ENCODE assay signal across 35 cellular contexts in the genomic region with DNA sequence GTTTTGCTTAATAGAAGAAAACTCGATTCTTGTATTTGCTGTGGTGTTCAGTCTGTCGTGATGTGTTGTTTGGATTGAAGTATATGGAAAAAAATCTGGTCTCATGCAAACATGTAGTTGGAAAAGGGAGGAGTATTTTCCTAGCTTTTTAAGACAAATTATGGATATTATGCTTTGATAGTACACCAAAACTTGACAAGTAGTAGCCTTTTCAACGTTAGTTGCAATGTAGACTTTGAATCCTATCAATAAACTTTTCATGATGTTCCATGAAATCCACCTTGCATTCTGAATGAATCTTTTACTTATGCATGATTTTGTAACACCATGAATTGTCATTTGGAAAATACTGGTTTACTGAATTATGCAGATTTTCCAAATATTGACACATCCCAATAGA.
"Had no signal": no experiment of that assay in that cellular context is flagged by ENCODE, and none has a peak within 500 bp of the region (broad histone marks: within the 10 kb centered on the region; RNA-seq: fewer than 3 reads in every experiment).

No MANE protein-coding gene starts in this region.

- H3K9me3 ChIP-seq: MG63 had no signal

- H3K36me3 ChIP-seq: MG63 had no signal

- DNase-seq: Karpas-422, Kasumi-1, MG63, MM.1S, MV-4-11, NCI-H1048, NCI-H1092, NCI-H1092 treated with DMSO at 0.1 percent for 48 hours, NCI-H1105, NCI-H1105 treated with DMSO at 0.1 percent for 48 hours, NCI-H1417, NCI-H1417 treated with DMSO at 0.1 percent for 48 hours, NCI-H1436, NCI-H1436 treated with DMSO at 0.1 percent for 48 hours, NCI-H146, NCI-H1694, NCI-H1694 treated with DMSO at 0.1 percent for 48 hours, NCI-H187, NCI-H187 treated with DMSO at 0.1 percent for 48 hours, NCI-H1930, NCI-H2029, NCI-H2029 treated with DMSO at 0.1 percent for 48 hours, NCI-H2081, NCI-H2081 treated with DMSO at 0.1 percent for 48 hours, NCI-H2107, NCI-H2171, NCI-H2171 treated with DMSO at 0.1 percent for 48 hours, NCI-H2227 treated with DMSO at 0.1 percent for 48 hours, NCI-H226, NCI-H345, NCI-H446, NCI-H446 treated with DMSO at 0.1 percent for 48 hours, NCI-H510A, NCI-H510A treated with DMSO at 0.1 percent for 48 hours, NCI-H524 had no signal

- H3K27me3 ChIP-seq: MG63 had no signal

- H3K4me3 ChIP-seq: MG63 had no signal
